In genomic region chr4:17058506-17058905, GRCh38 we compare ENCODE assay signal across 2 cellular contexts.
TF ChIP-seq lines count a peak whose summit lies in the region.

No MANE protein-coding gene starts in this region.

TF ChIP-seq in H1, 55 proteins besides CTCF, POLR2A, EP300 and RAD21 (continued from another document):
- TF ChIP-seq CHD2 (IDR thresholded peaks at IDR 0.05; ENCODE audit: low read length) (no peak), MAX (IDR thresholded peaks at IDR 0.05) (no peak), USF2 (IDR thresholded peaks at IDR 0.05; ENCODE audit: low read length) (no peak), TAF1 (IDR thresholded peaks at IDR 0.05; ENCODE audit: low read depth, low read length) (no peak)

TF ChIP-seq in HEK293T, 16 proteins besides CTCF, POLR2A, EP300 and RAD21 (continued from another document):
- TF ChIP-seq HDGF (IDR thresholded peaks at IDR 0.05; ENCODE audit: borderline replicate concordance) (no peak), ZNF384 (IDR thresholded peaks at IDR 0.05) (no peak), ARNT (IDR thresholded peaks at IDR 0.05) (no peak), SP1 (IDR thresholded peaks at IDR 0.05) (no peak), FOXK2 (IDR thresholded peaks at IDR 0.05) (no peak), BHLHE40 (IDR thresholded peaks at IDR 0.05; ENCODE audit: borderline replicate concordance) (no peak)
